ENCODE assay signal across 1 cellular context in the genomic region with DNA sequence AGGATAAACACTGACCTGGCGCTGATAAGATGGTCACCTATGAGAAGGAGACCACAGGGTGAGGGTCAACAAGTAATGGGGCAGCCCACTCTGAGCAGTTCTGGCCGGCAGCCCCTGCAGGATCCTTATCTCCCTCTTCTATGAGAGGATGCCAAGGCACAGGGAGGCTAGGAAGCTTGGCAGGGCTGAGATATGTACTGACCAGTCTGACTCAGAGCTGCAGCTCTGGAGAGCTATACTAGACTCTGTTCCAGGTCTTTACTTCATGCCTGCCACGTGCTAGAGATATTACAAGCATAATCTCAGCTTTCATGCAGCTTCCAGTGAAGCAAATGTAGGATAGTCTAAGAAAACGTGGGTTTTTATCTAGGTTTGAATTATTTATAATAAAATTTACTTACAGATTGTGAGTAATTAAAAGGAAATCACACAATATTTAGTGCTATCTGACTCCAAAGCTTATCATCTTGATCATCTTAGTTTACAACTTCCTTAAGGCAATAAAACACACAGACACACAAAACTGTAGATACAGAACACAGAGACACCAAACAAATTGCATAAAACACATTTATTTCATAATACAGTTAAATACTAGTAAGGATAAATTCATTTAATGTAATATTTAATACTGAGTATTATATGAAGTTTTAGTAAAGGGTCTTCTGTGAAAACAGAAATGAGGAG.
TF ChIP-seq lines count a peak whose summit lies in the region.

No MANE protein-coding gene starts in this region.

TF ChIP-seq in WTC11, 78 proteins besides CTCF, POLR2A, EP300 and RAD21 (continued from another document):
- TF ChIP-seq, protein P1, sequence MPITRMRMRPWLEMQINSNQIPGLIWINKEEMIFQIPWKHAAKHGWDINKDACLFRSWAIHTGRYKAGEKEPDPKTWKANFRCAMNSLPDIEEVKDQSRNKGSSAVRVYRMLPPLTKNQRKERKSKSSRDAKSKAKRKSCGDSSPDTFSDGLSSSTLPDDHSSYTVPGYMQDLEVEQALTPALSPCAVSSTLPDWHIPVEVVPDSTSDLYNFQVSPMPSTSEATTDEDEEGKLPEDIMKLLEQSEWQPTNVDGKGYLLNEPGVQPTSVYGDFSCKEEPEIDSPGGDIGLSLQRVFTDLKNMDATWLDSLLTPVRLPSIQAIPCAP (CRISPR knock-in tag; IDR thresholded peaks at IDR 0.05): no peak
- TF ChIP-seq, protein P2, sequence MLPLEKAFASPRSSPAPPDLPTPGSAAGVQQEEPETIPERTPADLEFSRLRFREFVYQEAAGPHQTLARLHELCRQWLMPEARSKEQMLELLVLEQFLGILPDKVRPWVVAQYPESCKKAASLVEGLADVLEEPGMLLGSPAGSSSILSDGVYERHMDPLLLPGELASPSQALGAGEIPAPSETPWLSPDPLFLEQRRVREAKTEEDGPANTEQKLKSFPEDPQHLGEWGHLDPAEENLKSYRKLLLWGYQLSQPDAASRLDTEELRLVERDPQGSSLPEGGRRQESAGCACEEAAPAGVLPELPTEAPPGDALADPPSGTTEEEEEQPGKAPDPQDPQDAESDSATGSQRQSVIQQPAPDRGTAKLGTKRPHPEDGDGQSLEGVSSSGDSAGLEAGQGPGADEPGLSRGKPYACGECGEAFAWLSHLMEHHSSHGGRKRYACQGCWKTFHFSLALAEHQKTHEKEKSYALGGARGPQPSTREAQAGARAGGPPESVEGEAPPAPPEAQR (CRISPR knock-in tag; IDR thresholded peaks at IDR 0.05): no peak
- TF ChIP-seq, protein P3, sequence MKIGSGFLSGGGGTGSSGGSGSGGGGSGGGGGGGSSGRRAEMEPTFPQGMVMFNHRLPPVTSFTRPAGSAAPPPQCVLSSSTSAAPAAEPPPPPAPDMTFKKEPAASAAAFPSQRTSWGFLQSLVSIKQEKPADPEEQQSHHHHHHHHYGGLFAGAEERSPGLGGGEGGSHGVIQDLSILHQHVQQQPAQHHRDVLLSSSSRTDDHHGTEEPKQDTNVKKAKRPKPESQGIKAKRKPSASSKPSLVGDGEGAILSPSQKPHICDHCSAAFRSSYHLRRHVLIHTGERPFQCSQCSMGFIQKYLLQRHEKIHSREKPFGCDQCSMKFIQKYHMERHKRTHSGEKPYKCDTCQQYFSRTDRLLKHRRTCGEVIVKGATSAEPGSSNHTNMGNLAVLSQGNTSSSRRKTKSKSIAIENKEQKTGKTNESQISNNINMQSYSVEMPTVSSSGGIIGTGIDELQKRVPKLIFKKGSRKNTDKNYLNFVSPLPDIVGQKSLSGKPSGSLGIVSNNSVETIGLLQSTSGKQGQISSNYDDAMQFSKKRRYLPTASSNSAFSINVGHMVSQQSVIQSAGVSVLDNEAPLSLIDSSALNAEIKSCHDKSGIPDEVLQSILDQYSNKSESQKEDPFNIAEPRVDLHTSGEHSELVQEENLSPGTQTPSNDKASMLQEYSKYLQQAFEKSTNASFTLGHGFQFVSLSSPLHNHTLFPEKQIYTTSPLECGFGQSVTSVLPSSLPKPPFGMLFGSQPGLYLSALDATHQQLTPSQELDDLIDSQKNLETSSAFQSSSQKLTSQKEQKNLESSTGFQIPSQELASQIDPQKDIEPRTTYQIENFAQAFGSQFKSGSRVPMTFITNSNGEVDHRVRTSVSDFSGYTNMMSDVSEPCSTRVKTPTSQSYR (CRISPR knock-in tag; IDR thresholded peaks at IDR 0.05): no peak
- TF ChIP-seq, protein P4, sequence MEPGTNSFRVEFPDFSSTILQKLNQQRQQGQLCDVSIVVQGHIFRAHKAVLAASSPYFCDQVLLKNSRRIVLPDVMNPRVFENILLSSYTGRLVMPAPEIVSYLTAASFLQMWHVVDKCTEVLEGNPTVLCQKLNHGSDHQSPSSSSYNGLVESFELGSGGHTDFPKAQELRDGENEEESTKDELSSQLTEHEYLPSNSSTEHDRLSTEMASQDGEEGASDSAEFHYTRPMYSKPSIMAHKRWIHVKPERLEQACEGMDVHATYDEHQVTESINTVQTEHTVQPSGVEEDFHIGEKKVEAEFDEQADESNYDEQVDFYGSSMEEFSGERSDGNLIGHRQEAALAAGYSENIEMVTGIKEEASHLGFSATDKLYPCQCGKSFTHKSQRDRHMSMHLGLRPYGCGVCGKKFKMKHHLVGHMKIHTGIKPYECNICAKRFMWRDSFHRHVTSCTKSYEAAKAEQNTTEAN (CRISPR knock-in tag; IDR thresholded peaks at IDR 0.05): no peak
- TF ChIP-seq, protein P5, sequence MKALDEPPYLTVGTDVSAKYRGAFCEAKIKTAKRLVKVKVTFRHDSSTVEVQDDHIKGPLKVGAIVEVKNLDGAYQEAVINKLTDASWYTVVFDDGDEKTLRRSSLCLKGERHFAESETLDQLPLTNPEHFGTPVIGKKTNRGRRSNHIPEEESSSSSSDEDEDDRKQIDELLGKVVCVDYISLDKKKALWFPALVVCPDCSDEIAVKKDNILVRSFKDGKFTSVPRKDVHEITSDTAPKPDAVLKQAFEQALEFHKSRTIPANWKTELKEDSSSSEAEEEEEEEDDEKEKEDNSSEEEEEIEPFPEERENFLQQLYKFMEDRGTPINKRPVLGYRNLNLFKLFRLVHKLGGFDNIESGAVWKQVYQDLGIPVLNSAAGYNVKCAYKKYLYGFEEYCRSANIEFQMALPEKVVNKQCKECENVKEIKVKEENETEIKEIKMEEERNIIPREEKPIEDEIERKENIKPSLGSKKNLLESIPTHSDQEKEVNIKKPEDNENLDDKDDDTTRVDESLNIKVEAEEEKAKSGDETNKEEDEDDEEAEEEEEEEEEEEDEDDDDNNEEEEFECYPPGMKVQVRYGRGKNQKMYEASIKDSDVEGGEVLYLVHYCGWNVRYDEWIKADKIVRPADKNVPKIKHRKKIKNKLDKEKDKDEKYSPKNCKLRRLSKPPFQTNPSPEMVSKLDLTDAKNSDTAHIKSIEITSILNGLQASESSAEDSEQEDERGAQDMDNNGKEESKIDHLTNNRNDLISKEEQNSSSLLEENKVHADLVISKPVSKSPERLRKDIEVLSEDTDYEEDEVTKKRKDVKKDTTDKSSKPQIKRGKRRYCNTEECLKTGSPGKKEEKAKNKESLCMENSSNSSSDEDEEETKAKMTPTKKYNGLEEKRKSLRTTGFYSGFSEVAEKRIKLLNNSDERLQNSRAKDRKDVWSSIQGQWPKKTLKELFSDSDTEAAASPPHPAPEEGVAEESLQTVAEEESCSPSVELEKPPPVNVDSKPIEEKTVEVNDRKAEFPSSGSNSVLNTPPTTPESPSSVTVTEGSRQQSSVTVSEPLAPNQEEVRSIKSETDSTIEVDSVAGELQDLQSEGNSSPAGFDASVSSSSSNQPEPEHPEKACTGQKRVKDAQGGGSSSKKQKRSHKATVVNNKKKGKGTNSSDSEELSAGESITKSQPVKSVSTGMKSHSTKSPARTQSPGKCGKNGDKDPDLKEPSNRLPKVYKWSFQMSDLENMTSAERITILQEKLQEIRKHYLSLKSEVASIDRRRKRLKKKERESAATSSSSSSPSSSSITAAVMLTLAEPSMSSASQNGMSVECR (CRISPR knock-in tag; IDR thresholded peaks at IDR 0.05; ENCODE audit: borderline replicate concordance): no peak
- TF ChIP-seq MYBL2 (CRISPR knock-in tag; IDR thresholded peaks at IDR 0.05): no peak
- TF ChIP-seq, protein P6, sequence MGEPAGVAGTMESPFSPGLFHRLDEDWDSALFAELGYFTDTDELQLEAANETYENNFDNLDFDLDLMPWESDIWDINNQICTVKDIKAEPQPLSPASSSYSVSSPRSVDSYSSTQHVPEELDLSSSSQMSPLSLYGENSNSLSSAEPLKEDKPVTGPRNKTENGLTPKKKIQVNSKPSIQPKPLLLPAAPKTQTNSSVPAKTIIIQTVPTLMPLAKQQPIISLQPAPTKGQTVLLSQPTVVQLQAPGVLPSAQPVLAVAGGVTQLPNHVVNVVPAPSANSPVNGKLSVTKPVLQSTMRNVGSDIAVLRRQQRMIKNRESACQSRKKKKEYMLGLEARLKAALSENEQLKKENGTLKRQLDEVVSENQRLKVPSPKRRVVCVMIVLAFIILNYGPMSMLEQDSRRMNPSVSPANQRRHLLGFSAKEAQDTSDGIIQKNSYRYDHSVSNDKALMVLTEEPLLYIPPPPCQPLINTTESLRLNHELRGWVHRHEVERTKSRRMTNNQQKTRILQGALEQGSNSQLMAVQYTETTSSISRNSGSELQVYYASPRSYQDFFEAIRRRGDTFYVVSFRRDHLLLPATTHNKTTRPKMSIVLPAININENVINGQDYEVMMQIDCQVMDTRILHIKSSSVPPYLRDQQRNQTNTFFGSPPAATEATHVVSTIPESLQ (CRISPR knock-in tag; IDR thresholded peaks at IDR 0.05): no peak
- no peak for TF ChIP-seq ETV6 (CRISPR knock-in tag; IDR thresholded peaks at IDR 0.05)
- TF ChIP-seq, protein P7, sequence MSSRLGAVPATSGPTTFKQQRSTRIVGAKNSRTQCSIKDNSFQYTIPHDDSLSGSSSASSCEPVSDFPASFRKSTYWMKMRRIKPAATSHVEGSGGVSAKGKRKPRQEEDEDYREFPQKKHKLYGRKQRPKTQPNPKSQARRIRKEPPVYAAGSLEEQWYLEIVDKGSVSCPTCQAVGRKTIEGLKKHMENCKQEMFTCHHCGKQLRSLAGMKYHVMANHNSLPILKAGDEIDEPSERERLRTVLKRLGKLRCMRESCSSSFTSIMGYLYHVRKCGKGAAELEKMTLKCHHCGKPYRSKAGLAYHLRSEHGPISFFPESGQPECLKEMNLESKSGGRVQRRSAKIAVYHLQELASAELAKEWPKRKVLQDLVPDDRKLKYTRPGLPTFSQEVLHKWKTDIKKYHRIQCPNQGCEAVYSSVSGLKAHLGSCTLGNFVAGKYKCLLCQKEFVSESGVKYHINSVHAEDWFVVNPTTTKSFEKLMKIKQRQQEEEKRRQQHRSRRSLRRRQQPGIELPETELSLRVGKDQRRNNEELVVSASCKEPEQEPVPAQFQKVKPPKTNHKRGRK (CRISPR knock-in tag; IDR thresholded peaks at IDR 0.05; ENCODE audit: borderline replicate concordance): no peak
- no peak for TF ChIP-seq PRRX2 (CRISPR knock-in tag; IDR thresholded peaks at IDR 0.05)
